ENCODE assay signal across 25 cellular contexts in the genomic region with DNA sequence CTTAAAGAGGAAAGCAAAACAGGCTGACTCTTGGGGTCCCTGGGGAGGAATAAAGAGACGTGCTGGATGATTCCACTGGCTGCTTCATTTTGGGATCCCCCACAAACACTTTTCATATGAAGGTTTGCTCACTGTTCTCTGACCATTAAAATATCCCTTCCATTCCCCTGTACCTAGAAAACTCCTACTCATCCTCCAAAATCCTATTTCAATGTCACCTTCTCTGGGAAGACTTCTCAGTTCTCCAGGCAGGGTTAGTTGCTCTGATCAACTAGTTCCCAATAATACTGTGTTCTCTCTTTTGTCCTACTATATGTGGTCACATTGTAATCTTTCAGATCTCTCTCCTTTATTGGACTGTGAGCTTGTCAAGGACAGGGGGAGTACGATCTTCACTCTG. TPM values are rescaled to one million over a fixed set of nuclear protein-coding genes. Genes with fewer than 3 reads are reported as not detected.
A peak's percentile ranks its signal among the peaks of the same experiment; 100 is the strongest.
DNase-seq lines count a peak whose midpoint lies in the region; ATAC-seq and TF ChIP-seq lines count a peak whose summit lies in the region.
"Had no signal": no experiment of that assay in that cellular context is flagged by ENCODE, and none has a peak within 500 bp of the region (broad histone marks: within the 10 kb centered on the region; RNA-seq: fewer than 3 reads in every experiment).

No MANE protein-coding gene starts in this region.

- CTCF ChIA-PET in HCT116 (lab: Charles Lee): interaction anchor here (2.3 kb wide), 1 partner anchor 10 kb away, joined by 11 read pairs; no protein-coding TSS in a partner anchor
- CTCF ChIA-PET in activated CD4-positive, alpha-beta memory T cell treated with anti-CD3 and anti-CD28 coated beads for 36 hours (lab: Charles Lee): interaction anchor here (1.4 kb wide), 1 partner anchor 10 kb away, joined by 4 read pairs; no protein-coding TSS in a partner anchor
- CTCF ChIA-PET in activated CD4-positive, alpha-beta T cell treated with anti-CD3 and anti-CD28 coated beads, Interleukin-2, amount 10 ng/mL, durations not matched to agents 7 days and 5 days (lab: Charles Lee): no interaction called here

- H3K9me3 Mint-ChIP-seq in activated CD4-positive, alpha-beta memory T cell treated with anti-CD3 and anti-CD28 coated beads for 36 hours: no peaks in the 10 kb centered on the region
- H3K9me3 Mint-ChIP-seq in activated CD4-positive, alpha-beta T cell treated with anti-CD3 and anti-CD28 coated beads, Interleukin-2, amount 10 ng/mL, durations not matched to agents 7 days and 5 days: no peaks in the 10 kb centered on the region
- H3K9me3 Mint-ChIP-seq: neural crest cell had no signal

- BruUV-seq in HCT116 (replicated peaks; lab: Mats Ljungman, UMichigan): no TSS peak

- TF ChIP-seq POLR2A in HCT116 (IDR thresholded peaks at IDR 0.05; ENCODE audit: borderline replicate concordance, extremely low read depth, insufficient read depth, insufficient read length): no peak

- H3K4me2 ChIP-seq in HCT116 (ENCODE audit: low read length) (no peak overlapping the region), hepatocyte (no peak overlapping the region)

- no peak for DNase-seq in HCT116 (ENCODE audit: low read depth, low spot score)
- no peak for DNase-seq in SJSA1 (ENCODE audit: low read depth in 1 of 2, low spot score in 2 of 2)
- DNase-seq in hepatocyte (ENCODE audit: low spot score): no peak
- DNase-seq in substantia nigra (lab: John Stamatoyannopoulos, UW): no peak
- DNase-seq in germinal center (ENCODE audit: low spot score): no peak
- DNase-seq in activated CD4-positive, alpha-beta memory T cell treated with anti-CD3 and anti-CD28 coated beads for 36 hours: no peak
- no peak for DNase-seq in NOMO-1 treated with DMSO at 0.1 percent for 48 hours (lab: John Stamatoyannopoulos, UW; ENCODE audit: unreplicated experiment)
- DNase-seq in activated CD4-positive, alpha-beta T cell treated with anti-CD3 and anti-CD28 coated beads, Interleukin-2, amount 10 ng/mL, durations not matched to agents 7 days and 5 days: no peak
- DNase-seq: activated CD8-positive, alpha-beta T cell treated with anti-CD3 and anti-CD28 coated beads, Interleukin-2, amount 10 ng/mL, durations not matched to agents 7 days and 5 days; activated effector memory CD4-positive, alpha-beta T cell treated with Interleukin-2 at 50 U/mL for 16 hours; central memory CD4-positive, alpha-beta T cell; GOT3; kidney glomerular epithelial cell; mammary epithelial cell; NCI-H1048; NCI-H1930; NCI-H526; SJCRH30; stimulated activated naive CD8-positive, alpha-beta T cell treated with anti-CD3 and anti-CD28 coated beads, Interleukin-15, Interleukin-2, amounts not matched to agents 100 U/mL and 50 U/mL, for 24 hours had no signal

- no peak overlapping the region for H3K9ac ChIP-seq in HCT116 (ENCODE audit: low read length)
- H3K9ac ChIP-seq: BLaER1 treated with 17β-estradiol and CSF1 and Interleukin-3, amounts not matched to agents 10 nM and 100 nM had no signal

- H3K27me3 Mint-ChIP-seq in activated CD4-positive, alpha-beta memory T cell treated with anti-CD3 and anti-CD28 coated beads for 36 hours: peaks cover 4% of the 10 kb centered on the region
- no peaks in the 10 kb centered on the region for H3K27me3 Mint-ChIP-seq in activated CD4-positive, alpha-beta T cell treated with anti-CD3 and anti-CD28 coated beads, Interleukin-2, amount 10 ng/mL, durations not matched to agents 7 days and 5 days

- no peaks in the 10 kb centered on the region for H3K4me1 Mint-ChIP-seq in activated CD4-positive, alpha-beta memory T cell treated with anti-CD3 and anti-CD28 coated beads for 36 hours (ENCODE audit: low read depth)
- no peaks in the 10 kb centered on the region for H3K4me1 Mint-ChIP-seq in activated CD4-positive, alpha-beta T cell treated with anti-CD3 and anti-CD28 coated beads, Interleukin-2, amount 10 ng/mL, durations not matched to agents 7 days and 5 days

- no peak overlapping the region for H3K27ac Mint-ChIP-seq in activated CD4-positive, alpha-beta memory T cell treated with anti-CD3 and anti-CD28 coated beads for 36 hours
- no peak overlapping the region for H3K27ac Mint-ChIP-seq in activated CD4-positive, alpha-beta T cell treated with anti-CD3 and anti-CD28 coated beads, Interleukin-2, amount 10 ng/mL, durations not matched to agents 7 days and 5 days
- H3K27ac Mint-ChIP-seq: activated CD8-positive, alpha-beta T cell treated with anti-CD3 and anti-CD28 coated beads, Interleukin-2, amount 10 ng/mL, durations not matched to agents 7 days and 5 days; activated naive CD8-positive, alpha-beta T cell had no signal

- no peaks in the 10 kb centered on the region for H3K36me3 Mint-ChIP-seq in activated CD4-positive, alpha-beta memory T cell treated with anti-CD3 and anti-CD28 coated beads for 36 hours
- no peaks in the 10 kb centered on the region for H3K36me3 Mint-ChIP-seq in activated CD4-positive, alpha-beta T cell treated with anti-CD3 and anti-CD28 coated beads, Interleukin-2, amount 10 ng/mL, durations not matched to agents 7 days and 5 days (ENCODE audit: low read depth)
- H3K36me3 Mint-ChIP-seq: activated naive CD8-positive, alpha-beta T cell had no signal

- TF ChIP-seq RAD21 in HCT116 (IDR thresholded peaks at IDR 0.05; ENCODE audit: low read depth): no peak

- H4K20me1 ChIP-seq in HCT116 (ENCODE audit: insufficient read depth) (no peaks in the 10 kb centered on the region), hepatocyte (ENCODE audit: insufficient read depth, poor library complexity, severe bottlenecking) (no peaks in the 10 kb centered on the region)
- H4K20me1 ChIP-seq: BLaER1 treated with 17β-estradiol and CSF1 and Interleukin-3, amounts not matched to agents 10 nM and 100 nM had no signal

- H3K4me3 Mint-ChIP-seq in activated CD4-positive, alpha-beta memory T cell treated with anti-CD3 and anti-CD28 coated beads for 36 hours: no peak overlapping the region
- no peak overlapping the region for H3K4me3 Mint-ChIP-seq in activated CD4-positive, alpha-beta T cell treated with anti-CD3 and anti-CD28 coated beads, Interleukin-2, amount 10 ng/mL, durations not matched to agents 7 days and 5 days
- H3K4me3 Mint-ChIP-seq: activated CD8-positive, alpha-beta T cell treated with anti-CD3 and anti-CD28 coated beads, Interleukin-2, amount 10 ng/mL, durations not matched to agents 7 days and 5 days; activated naive CD8-positive, alpha-beta T cell; neural crest cell had no signal

- RAD21 ChIA-PET in HCT116 (lab: Charles Lee; ENCODE audit: low non-redundant PET in 1 of 2, low total read pairs in 2 of 2, uncharacterized antibody in 2 of 2, unreplicated experiment in 2 of 2): no interaction called here

- H2AFZ ChIP-seq in HCT116 (ENCODE audit: low read depth, low read length, poor library complexity, severe bottlenecking): no peak overlapping the region
- no peak overlapping the region for H2AFZ ChIP-seq in hepatocyte

- H3K9me3 ChIP-seq in HCT116 (ENCODE audit: control insufficient read depth in 1 of 2, insufficient read depth in 1 of 2, low read depth in 1 of 2, low read length in 2 of 2) (peaks cover 3 to 5% of the 10 kb centered on the region in 2 experiments; a peak in 2 of 4 replicates), SJSA1 (replicated peaks) (no peaks in the 10 kb centered on the region), hepatocyte (ENCODE audit: low read depth) (no peaks in the 10 kb centered on the region)
- H3K9me3 ChIP-seq: BLaER1 treated with 17β-estradiol and CSF1 and Interleukin-3, amounts not matched to agents 10 nM and 100 nM; sigmoid colon; SJCRH30 had no signal

- H3K79me2 ChIP-seq in HCT116 (ENCODE audit: insufficient read depth, low read length): no peaks in the 10 kb centered on the region
- H3K79me2 ChIP-seq in hepatocyte: no peaks in the 10 kb centered on the region

- intact Hi-C loops in HCT116 (cut with micrococcal nuclease): no loop called here
- intact Hi-C loops in activated CD4-positive, alpha-beta memory T cell treated with anti-CD3 and anti-CD28 coated beads for 36 hours (cut with micrococcal nuclease): no loop called here

- H3K27me3 ChIP-seq in HCT116 (ENCODE audit: insufficient read depth, low read length) (no peaks in the 10 kb centered on the region), SJSA1 (replicated peaks) (no peaks in the 10 kb centered on the region), hepatocyte (no peaks in the 10 kb centered on the region)
- H3K27me3 ChIP-seq: BLaER1 treated with 17β-estradiol and CSF1 and Interleukin-3, amounts not matched to agents 10 nM and 100 nM; sigmoid colon; SJCRH30 had no signal

- H3K36me3 ChIP-seq in HCT116 (ENCODE audit: control insufficient read depth in 1 of 2, insufficient read depth in 2 of 2, low read length in 2 of 2) (peaks cover 5 to 10% of the 10 kb centered on the region in 2 experiments; a peak in 1 of 4 replicates), SJSA1 (peaks cover 64% of the 10 kb centered on the region), hepatocyte (replicated peaks; ENCODE audit: insufficient read depth, low read depth) (no peaks in the 10 kb centered on the region)

- WGBS in hepatocyte (ENCODE audit: low lambda C conversion rate, missing lambda C conversion rate): 81% methylated on average over 2 of the region's 2 CpGs

- no peaks in the 10 kb centered on the region for H3K9me2 ChIP-seq in HCT116 (ENCODE audit: insufficient read depth)
- no peaks in the 10 kb centered on the region for H3K9me2 ChIP-seq in hepatocyte (replicated peaks; ENCODE audit: insufficient read depth)

- no peak for ATAC-seq in HCT116
- ATAC-seq: activated CD4-positive, CD25-positive, alpha-beta regulatory T cell treated with anti-CD3 and anti-CD28 coated beads, Interleukin-2, amount 50 U/mL, for 24 hours; activated CD8-positive, alpha-beta T cell treated with anti-CD3 and anti-CD28 coated beads, Interleukin-2, amount 10 ng/mL, durations not matched to agents 7 days and 5 days; stimulated activated naive CD8-positive, alpha-beta T cell treated with anti-CD3 and anti-CD28 coated beads, Interleukin-15, Interleukin-2, amounts not matched to agents 100 U/mL and 50 U/mL, for 24 hours had no signal

- H3K4me3 ChIP-seq in HCT116 (replicated peaks in 1 of 2; ENCODE audit: low read depth in 1 of 2, low read length in 2 of 2): no peak overlapping the region
- no peak overlapping the region for H3K4me3 ChIP-seq in SJSA1
- H3K4me3 ChIP-seq in hepatocyte: no peak overlapping the region
- H3K4me3 ChIP-seq: BLaER1 treated with 17β-estradiol and CSF1 and Interleukin-3, amounts not matched to agents 10 nM and 100 nM; sigmoid colon; SJCRH30 had no signal

- POLR2A ChIA-PET in HCT116 (lab: Charles Lee): no interaction called here
- POLR2A ChIA-PET in activated CD4-positive, alpha-beta memory T cell treated with anti-CD3 and anti-CD28 coated beads for 36 hours (lab: Charles Lee): no interaction called here
- POLR2A ChIA-PET in activated CD4-positive, alpha-beta T cell treated with anti-CD3 and anti-CD28 coated beads, Interleukin-2, amount 10 ng/mL, durations not matched to agents 7 days and 5 days (lab: Charles Lee): no interaction called here

- H3K4me1 ChIP-seq in HCT116 (ENCODE audit: control insufficient read depth in 1 of 2, insufficient read depth in 2 of 2, low read length in 2 of 2): peaks cover 16 to 22% of the 10 kb centered on the region in 2 experiments
- peaks cover 31% of the 10 kb centered on the region for H3K4me1 ChIP-seq in SJSA1 (replicated peaks)
- H3K4me1 ChIP-seq in hepatocyte (ENCODE audit: insufficient read depth): peaks cover 15% of the 10 kb centered on the region

- H3K27ac ChIP-seq in HCT116 (ENCODE audit: low read depth, low read length): 0 out of 2 replicates have a peak overlapping the region, but pooled peaks have one; percentile 82
- peak overlapping the region; percentile 75; the same call in 1 of the 2 replicates for H3K27ac ChIP-seq in SJSA1
- peak overlapping the region; percentile 91 for H3K27ac ChIP-seq in hepatocyte
- peak overlapping the region; percentile 54 for H3K27ac ChIP-seq in substantia nigra (ENCODE audit: low read depth, low read length, poor library complexity, severe bottlenecking)

- TF ChIP-seq CTCF in HCT116 (IDR thresholded peaks at IDR 0.05 in 2 of 3, conservative IDR thresholded peaks at IDR 0.05 in 1 of 3; ENCODE audit: borderline replicate concordance in 1 of 3, insufficient read depth in 1 of 3, low read depth in 2 of 3, low read length in 2 of 3): no peak
- TF ChIP-seq CTCF in hepatocyte (IDR thresholded peaks at IDR 0.05; ENCODE audit: poor library complexity): no peak

RNA-seq across cellular contexts. Expression of a gene that starts 19.0 kb away (rescaled TPM):
- total RNA-seq in HCT116 (2021; ENCODE audit: unreplicated experiment) (35.9 TPM), hepatocyte (31.9 and 45.9 TPM in 2 replicates)
- 55.1 and 58.8 TPM in 2 replicates for polyA plus RNA-seq in HCT116 (2012)
- total RNA-seq in SJSA1 (2014; rRNA removed; shearing (Covaris generic)): 59.1 and 81.5 TPM in 2 replicates
- 50.0 and 55.9 TPM in 2 replicates for polyA plus RNA-seq in hepatocyte
- total RNA-seq in activated CD4-positive, alpha-beta memory T cell treated with anti-CD3 and anti-CD28 coated beads for 36 hours: under 1 TPM in 1 of 2 experiments, not detected in 1; 0.17 TPM
- not detected for total RNA-seq in activated CD4-positive, alpha-beta T cell treated with anti-CD3 and anti-CD28 coated beads, Interleukin-2, amount 10 ng/mL, durations not matched to agents 7 days and 5 days
- total RNA-seq: activated CD8-positive, alpha-beta T cell treated with anti-CD3 and anti-CD28 coated beads, Interleukin-2, amount 10 ng/mL, durations not matched to agents 7 days and 5 days; T-helper 1 cell treated with Interleukin-12 subunit alpha and Interleukin-12 subunit beta and Interleukin-4 antibody, amounts not matched to agents 30 ng/mL and 1 ng/mL, for 36 hours had no signal

RNA-seq across cellular contexts. Expression of a gene that starts 57.2 kb away (rescaled TPM):
- 2.8 TPM for total RNA-seq in HCT116 (2021; ENCODE audit: unreplicated experiment)
- 0.75 and 0.99 TPM in 2 replicates for polyA plus RNA-seq in HCT116 (2012)
- total RNA-seq in SJSA1 (2014; rRNA removed; shearing (Covaris generic)): 3.9 and 10.7 TPM in 2 replicates
- 3.0 TPM in 2 replicates for total RNA-seq in hepatocyte
- 2.1 and 3.8 TPM in 2 replicates for polyA plus RNA-seq in hepatocyte
- under 1 TPM; 0.19 to 0.51 TPM for total RNA-seq in activated CD4-positive, alpha-beta memory T cell treated with anti-CD3 and anti-CD28 coated beads for 36 hours
- total RNA-seq in activated CD4-positive, alpha-beta T cell treated with anti-CD3 and anti-CD28 coated beads, Interleukin-2, amount 10 ng/mL, durations not matched to agents 7 days and 5 days: not detected
- total RNA-seq: activated CD8-positive, alpha-beta T cell treated with anti-CD3 and anti-CD28 coated beads, Interleukin-2, amount 10 ng/mL, durations not matched to agents 7 days and 5 days; T-helper 1 cell treated with Interleukin-12 subunit alpha and Interleukin-12 subunit beta and Interleukin-4 antibody, amounts not matched to agents 30 ng/mL and 1 ng/mL, for 36 hours had no signal

RNA-seq across cellular contexts. Expression of a gene that starts 57.6 kb away (rescaled TPM):
- 7.4 TPM for total RNA-seq in HCT116 (2021; ENCODE audit: unreplicated experiment)
- 1.3 and 3.1 TPM in 2 replicates for polyA plus RNA-seq in HCT116 (2012)
- 5.1 and 12.1 TPM in 2 replicates for total RNA-seq in SJSA1 (2014; rRNA removed; shearing (Covaris generic))
- 7.8 and 11.6 TPM in 2 replicates for total RNA-seq in hepatocyte
- 1.4 and 1.9 TPM in 2 replicates for polyA plus RNA-seq in hepatocyte
- total RNA-seq in activated CD4-positive, alpha-beta memory T cell treated with anti-CD3 and anti-CD28 coated beads for 36 hours: under 1 TPM; 0.26 to 0.46 TPM
- not detected for total RNA-seq in activated CD4-positive, alpha-beta T cell treated with anti-CD3 and anti-CD28 coated beads, Interleukin-2, amount 10 ng/mL, durations not matched to agents 7 days and 5 days
- total RNA-seq: activated CD8-positive, alpha-beta T cell treated with anti-CD3 and anti-CD28 coated beads, Interleukin-2, amount 10 ng/mL, durations not matched to agents 7 days and 5 days; T-helper 1 cell treated with Interleukin-12 subunit alpha and Interleukin-12 subunit beta and Interleukin-4 antibody, amounts not matched to agents 30 ng/mL and 1 ng/mL, for 36 hours had no signal

Comparison
In these comparisons a context has a peak if more than half of its experiments do, and no peak if none do; other contexts are left out.
1. RNA of a gene that starts 19.0 kb away (total RNA-seq): 59.1 to 81.5 TPM in SJSA1, 31.9 to 45.9 TPM in hepatocyte and 35.9 TPM in HCT116 (single experiment); 0.17 TPM in activated CD4-positive, alpha-beta memory T cell treated with anti-CD3 and anti-CD28 coated beads for 36 hours and not detected in activated CD4-positive, alpha-beta T cell treated with anti-CD3 and anti-CD28 coated beads, Interleukin-2, amount 10 ng/mL, durations not matched to agents 7 days and 5 days; every median in the first group is over 10 times any median in the second.
2. Peak in every context shown above with its lines, with median percentiles within 50 percentile points of each other: H3K27ac ChIP-seq.